ENCODE assay signal across 26 cellular contexts in the genomic region with DNA sequence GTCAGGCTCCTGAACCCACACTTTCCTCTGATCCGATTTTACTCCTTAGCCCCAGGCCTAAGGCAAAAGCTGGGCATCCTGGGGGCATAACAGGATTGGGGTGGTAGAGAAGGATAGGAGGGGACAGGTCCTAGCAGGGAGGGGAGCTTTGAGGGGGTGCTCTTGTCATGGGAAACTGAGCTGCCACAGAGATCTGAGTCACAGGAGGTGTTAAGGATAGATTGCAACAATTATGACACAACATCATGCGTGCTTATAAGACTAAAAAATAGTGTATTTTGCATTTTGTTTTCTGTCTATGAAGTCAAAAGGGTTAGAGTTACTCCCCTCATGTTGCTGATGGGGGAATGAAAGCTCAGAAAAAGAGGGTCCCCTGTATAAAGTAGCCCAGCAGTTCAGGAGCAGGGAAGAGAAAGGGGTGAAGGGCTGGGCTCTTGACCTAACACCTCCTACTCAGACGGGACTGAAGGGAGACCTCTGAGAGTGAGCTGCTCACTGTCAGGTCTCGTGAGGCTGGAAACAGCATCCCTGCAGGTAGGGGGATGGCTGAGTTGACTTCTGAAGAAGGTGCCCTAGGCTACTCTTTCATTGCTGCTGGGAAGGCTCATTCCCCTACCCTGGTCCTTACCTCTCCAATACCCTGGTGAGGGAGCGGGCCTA. TPM values are rescaled to one million over a fixed set of nuclear protein-coding genes. Genes with fewer than 3 reads are reported as not detected.
DNase-seq lines count a peak whose midpoint lies in the region; ATAC-seq and TF ChIP-seq lines count a peak whose summit lies in the region.
"Had no signal": no experiment of that assay in that cellular context is flagged by ENCODE, and none has a peak within 500 bp of the region (broad histone marks: within the 10 kb centered on the region; RNA-seq: fewer than 3 reads in every experiment).

No MANE protein-coding gene starts in this region.

- intact Hi-C loops in Calu3 (cut with micrococcal nuclease; ENCODE audit: unreplicated experiment) = no loop called here

- no peak overlapping the region for H3K27ac ChIP-seq in WERI-Rb-1
- H3K27ac ChIP-seq: dorsolateral prefrontal cortex, epithelial cell of prostate, neutrophil, thoracic aorta had no signal

- H3K27me3 Mint-ChIP-seq in activated T-cell treated with anti-CD3 and anti-CD28 coated beads, Interleukin-2, amount 50 U/mL, for 24 hours = peaks cover 55% of the 10 kb centered on the region
- peaks cover 21% of the 10 kb centered on the region for H3K27me3 Mint-ChIP-seq in Calu3 (ENCODE audit: unreplicated experiment)
- H3K27me3 Mint-ChIP-seq in activated naive CD8-positive, alpha-beta T cell treated with anti-CD3 and anti-CD28 coated beads, Interleukin-2, amount 50 U/mL, for 24 hours = peaks cover 37% of the 10 kb centered on the region
- H3K27me3 Mint-ChIP-seq in neural crest cell (ENCODE audit: low read depth) = peaks cover 68% of the 10 kb centered on the region

- ATAC-seq in activated naive CD8-positive, alpha-beta T cell treated with anti-CD3 and anti-CD28 coated beads, Interleukin-2, amount 50 U/mL, for 24 hours = peak; percentile 86
- no peak for ATAC-seq in GM21576 (IDR thresholded peaks at IDR 0.05; ENCODE audit: unreplicated experiment)
- ATAC-seq: stimulated activated naive B cell treated with anti-CD40 and anti-IgM and Interleukin-4, amounts not matched to agents 10 μg/mL and 1 μg/mL and 100 μg/mL, for 72 hours had no signal

- no peak overlapping the region for H3K4me3 ChIP-seq in WERI-Rb-1 (ENCODE audit: low read depth, low read length)
- H3K4me3 ChIP-seq: dorsolateral prefrontal cortex, thoracic aorta had no signal

- TF ChIP-seq CTCF in Calu3 (IDR thresholded peaks at IDR 0.05; ENCODE audit: unreplicated experiment) = no peak
- no peak for TF ChIP-seq CTCF in neural crest cell (conservative IDR thresholded peaks at IDR 0.05)
- TF ChIP-seq CTCF in WERI-Rb-1 (IDR thresholded peaks at IDR 0.05; ENCODE audit: low read depth, low read length) = no peak

- no peaks in the 10 kb centered on the region for H3K36me3 ChIP-seq in WERI-Rb-1
- H3K36me3 ChIP-seq: neutrophil, thoracic aorta had no signal

- no peak for DNase-seq in activated T-cell treated with anti-CD3 and anti-CD28 coated beads, Interleukin-2, amount 50 U/mL, for 24 hours
- no peak for DNase-seq in activated T-cell treated with anti-CD3 and anti-CD28 coated beads for 4 hours
- no peak for DNase-seq in Calu3
- DNase-seq in activated naive CD8-positive, alpha-beta T cell treated with anti-CD3 and anti-CD28 coated beads, Interleukin-2, amount 50 U/mL, for 24 hours = peak; percentile 27
- no peak for DNase-seq in neural crest cell (ENCODE audit: low read depth, low spot score)
- DNase-seq in T1000 (lab: John Stamatoyannopoulos, UW) = no peak
- DNase-seq in WERI-Rb-1 = no peak
- DNase-seq: activated CD4-positive, alpha-beta T cell treated with anti-CD3 and anti-CD28 coated beads, Interleukin-2, amount 10 ng/mL, durations not matched to agents 7 days and 5 days; activated CD8-positive, alpha-beta memory T cell treated with anti-CD3 and anti-CD28 coated beads, Interleukin-2, amount 50 U/mL, for 48 hours; C1 segment of cervical spinal cord; Caco-2; cerebellar nuclear complex; KBM-7; NCI-H1694; NCI-H526; stimulated activated naive B cell treated with anti-CD40 and anti-IgM and Interleukin-4, amounts not matched to agents 10 μg/mL and 1 μg/mL and 100 μg/mL, for 72 hours had no signal

- no peaks in the 10 kb centered on the region for H3K9me3 Mint-ChIP-seq in activated T-cell treated with anti-CD3 and anti-CD28 coated beads, Interleukin-2, amount 50 U/mL, for 24 hours
- no peaks in the 10 kb centered on the region for H3K9me3 Mint-ChIP-seq in Calu3 (ENCODE audit: low read depth, unreplicated experiment)
- H3K9me3 Mint-ChIP-seq in activated naive CD8-positive, alpha-beta T cell treated with anti-CD3 and anti-CD28 coated beads, Interleukin-2, amount 50 U/mL, for 24 hours = no peaks in the 10 kb centered on the region
- H3K9me3 Mint-ChIP-seq in neural crest cell = no peaks in the 10 kb centered on the region
- H3K9me3 Mint-ChIP-seq: activated CD4-positive, alpha-beta T cell treated with anti-CD3 and anti-CD28 coated beads, Interleukin-2, amount 10 ng/mL, durations not matched to agents 7 days and 5 days; activated naive CD4-positive, alpha-beta T cell treated with anti-CD3 and anti-CD28 coated beads, Interleukin-2, amount 50 U/mL, for 24 hours; stimulated activated naive B cell treated with anti-CD40 and anti-IgM and Interleukin-4, amounts not matched to agents 10 μg/mL and 1 μg/mL and 100 μg/mL, for 72 hours had no signal

- H3K27me3 ChIP-seq in WERI-Rb-1 (ENCODE audit: insufficient read depth, low read depth, severe bottlenecking) = no peaks in the 10 kb centered on the region

- no peak overlapping the region for H3K4me3 Mint-ChIP-seq in activated T-cell treated with anti-CD3 and anti-CD28 coated beads, Interleukin-2, amount 50 U/mL, for 24 hours
- peak overlapping the region; percentile 86 for H3K4me3 Mint-ChIP-seq in Calu3 (ENCODE audit: low read depth, unreplicated experiment)
- peak overlapping the region; percentile 77 for H3K4me3 Mint-ChIP-seq in activated naive CD8-positive, alpha-beta T cell treated with anti-CD3 and anti-CD28 coated beads, Interleukin-2, amount 50 U/mL, for 24 hours
- peak overlapping the region; percentile 42 for H3K4me3 Mint-ChIP-seq in neural crest cell
- H3K4me3 Mint-ChIP-seq: activated CD4-positive, alpha-beta T cell treated with anti-CD3 and anti-CD28 coated beads, Interleukin-2, amount 10 ng/mL, durations not matched to agents 7 days and 5 days; stimulated activated naive B cell treated with anti-CD40 and anti-IgM and Interleukin-4, amounts not matched to agents 10 μg/mL and 1 μg/mL and 100 μg/mL, for 72 hours had no signal

- no peaks in the 10 kb centered on the region for H3K9me3 ChIP-seq in WERI-Rb-1 (ENCODE audit: severe bottlenecking)
- H3K9me3 ChIP-seq: Caco-2, neutrophil, thoracic aorta had no signal

- CTCF ChIA-PET in Calu3 (lab: Charles Lee) = interaction anchor here (0.6 to 1.0 kb wide), 2 partner anchors 25 to 255 kb away, joined by 3 to 6 read pairs; no protein-coding TSS in a partner anchor

- BruUV-seq in Calu3 (replicated peaks; lab: Mats Ljungman, UMichigan) = no TSS peak

- no peaks in the 10 kb centered on the region for H3K36me3 Mint-ChIP-seq in activated T-cell treated with anti-CD3 and anti-CD28 coated beads, Interleukin-2, amount 50 U/mL, for 24 hours (ENCODE audit: low read depth)
- H3K36me3 Mint-ChIP-seq in Calu3 (ENCODE audit: insufficient read depth, unreplicated experiment) (peaks cover 15% of the 10 kb centered on the region), neural crest cell (ENCODE audit: low read depth) (no peaks in the 10 kb centered on the region)
- peaks cover 2% of the 10 kb centered on the region for H3K36me3 Mint-ChIP-seq in activated naive CD8-positive, alpha-beta T cell treated with anti-CD3 and anti-CD28 coated beads, Interleukin-2, amount 50 U/mL, for 24 hours (ENCODE audit: low read depth)
- H3K36me3 Mint-ChIP-seq: activated naive CD4-positive, alpha-beta T cell treated with anti-CD3 and anti-CD28 coated beads, Interleukin-2, amount 50 U/mL, for 24 hours; stimulated activated naive B cell treated with anti-CD40 and anti-IgM and Interleukin-4, amounts not matched to agents 10 μg/mL and 1 μg/mL and 100 μg/mL, for 72 hours had no signal

- peaks cover 31% of the 10 kb centered on the region for H3K4me1 Mint-ChIP-seq in activated T-cell treated with anti-CD3 and anti-CD28 coated beads, Interleukin-2, amount 50 U/mL, for 24 hours (ENCODE audit: low read depth)
- H3K4me1 Mint-ChIP-seq in Calu3 (ENCODE audit: low read depth, unreplicated experiment) (peaks cover 63% of the 10 kb centered on the region), neural crest cell (no peaks in the 10 kb centered on the region)
- peaks cover 32% of the 10 kb centered on the region for H3K4me1 Mint-ChIP-seq in activated naive CD8-positive, alpha-beta T cell treated with anti-CD3 and anti-CD28 coated beads, Interleukin-2, amount 50 U/mL, for 24 hours

- peak overlapping the region; percentile 49 for H3K27ac Mint-ChIP-seq in activated T-cell treated with anti-CD3 and anti-CD28 coated beads, Interleukin-2, amount 50 U/mL, for 24 hours
- H3K27ac Mint-ChIP-seq in Calu3 (ENCODE audit: unreplicated experiment) (peak overlapping the region; percentile 73), neural crest cell (ENCODE audit: unreplicated experiment) (no peak overlapping the region)
- peak overlapping the region; percentile 63 for H3K27ac Mint-ChIP-seq in activated naive CD8-positive, alpha-beta T cell treated with anti-CD3 and anti-CD28 coated beads, Interleukin-2, amount 50 U/mL, for 24 hours
- H3K27ac Mint-ChIP-seq: activated CD4-positive, alpha-beta T cell treated with anti-CD3 and anti-CD28 coated beads, Interleukin-2, amount 10 ng/mL, durations not matched to agents 7 days and 5 days; activated naive CD4-positive, alpha-beta T cell treated with anti-CD3 and anti-CD28 coated beads, Interleukin-2, amount 50 U/mL, for 24 hours; stimulated activated naive B cell treated with anti-CD40 and anti-IgM and Interleukin-4, amounts not matched to agents 10 μg/mL and 1 μg/mL and 100 μg/mL, for 72 hours had no signal

RNA-seq across cellular contexts. Expression of gene GLP1R, which starts 2.0 kb away (rescaled TPM):
- total RNA-seq in Calu3 (2022) (4.8 and 10.2 TPM in 2 replicates), neural crest cell (0.65 and 0.89 TPM in 2 replicates)
- total RNA-seq: activated CD4-positive, alpha-beta T cell treated with anti-CD3 and anti-CD28 coated beads, Interleukin-2, amount 10 ng/mL, durations not matched to agents 7 days and 5 days; Caco-2; Daoy; pulmonary artery endothelial cell; SK-MEL-5; T-helper 1 cell treated with Interleukin-12 subunit alpha and Interleukin-12 subunit beta and Interleukin-4 antibody, amounts not matched to agents 30 ng/mL and 1 ng/mL, for 36 hours; thoracic aorta had no signal
